1 cellular context compared by ENCODE assay signal in the genomic region with DNA sequence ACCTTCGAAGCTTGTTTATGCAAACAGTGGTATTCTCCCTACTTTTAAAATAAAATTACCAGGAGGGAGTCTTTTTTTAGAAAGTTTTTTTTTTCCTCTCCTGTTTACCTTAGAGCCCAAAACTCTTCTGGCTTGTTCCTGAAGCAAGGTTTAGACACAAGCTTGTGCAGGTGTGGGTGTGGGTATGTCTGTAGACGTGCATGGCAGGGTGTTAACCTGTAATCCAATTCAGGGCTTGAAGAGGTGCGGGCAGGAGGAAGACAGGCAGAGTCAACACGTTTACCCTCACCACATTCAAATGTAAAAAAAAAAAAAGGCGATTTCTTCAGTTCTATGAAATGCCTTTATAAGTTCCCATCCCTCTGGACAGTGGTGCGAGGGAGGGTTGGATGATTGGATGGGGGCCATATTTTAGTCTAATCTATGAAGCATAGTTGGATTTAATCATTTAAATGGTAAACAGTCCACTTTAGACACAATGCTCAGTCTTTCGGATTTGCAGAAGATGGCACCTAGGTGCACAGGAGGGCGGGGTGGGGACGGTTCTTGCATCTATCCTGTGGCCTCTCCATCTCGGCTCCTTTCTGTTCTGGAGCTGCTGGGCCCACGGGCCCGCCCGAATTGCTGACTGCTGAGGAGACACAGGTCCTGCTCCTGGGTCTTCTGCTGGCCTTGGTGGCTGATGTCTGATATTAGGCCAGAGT.
TF ChIP-seq lines count a peak whose summit lies in the region.

No MANE protein-coding gene starts in this region.

TF ChIP-seq in HepG2, 621 proteins besides CTCF, POLR2A, EP300 and RAD21:
- TF ChIP-seq ZNF672 (CRISPR knock-in tag; IDR thresholded peaks at IDR 0.05) (no peak), MEIS1 (CRISPR knock-in tag; IDR thresholded peaks at IDR 0.05; ENCODE audit: borderline replicate concordance) (no peak), SIN3A (IDR thresholded peaks at IDR 0.05; ENCODE audit: borderline replicate concordance, low read depth, low read length) (no peak)
- TF ChIP-seq, protein P1, sequence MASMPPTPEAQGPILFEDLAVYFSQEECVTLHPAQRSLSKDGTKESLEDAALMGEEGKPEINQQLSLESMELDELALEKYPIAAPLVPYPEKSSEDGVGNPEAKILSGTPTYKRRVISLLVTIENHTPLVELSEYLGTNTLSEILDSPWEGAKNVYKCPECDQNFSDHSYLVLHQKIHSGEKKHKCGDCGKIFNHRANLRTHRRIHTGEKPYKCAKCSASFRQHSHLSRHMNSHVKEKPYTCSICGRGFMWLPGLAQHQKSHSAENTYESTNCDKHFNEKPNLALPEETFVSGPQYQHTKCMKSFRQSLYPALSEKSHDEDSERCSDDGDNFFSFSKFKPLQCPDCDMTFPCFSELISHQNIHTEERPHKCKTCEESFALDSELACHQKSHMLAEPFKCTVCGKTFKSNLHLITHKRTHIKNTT (CRISPR knock-in tag; IDR thresholded peaks at IDR 0.05): no peak
